ENCODE assay signal across 13 cellular contexts in genomic region chr6:108167449-108167903, GRCh38. TPM values are rescaled to one million over a fixed set of nuclear protein-coding genes. Genes with fewer than 3 reads are reported as not detected.
DNase-seq lines count a peak whose midpoint lies in the region; ATAC-seq, FAIRE-seq and TF ChIP-seq lines count a peak whose summit lies in the region.
"Had no signal": no experiment of that assay in that cellular context is flagged by ENCODE, and none has a peak within 500 bp of the region (broad histone marks: within the 10 kb centered on the region; RNA-seq: fewer than 3 reads in every experiment).

No MANE protein-coding gene starts in this region.

- no peaks in the 10 kb centered on the region for H3K36me3 Mint-ChIP-seq in activated T-helper 2 cell treated with anti-CD3 and anti-CD28 coated beads, Interferon-gamma antibody, Interleukin-2, Interleukin-4, amounts not matched to agents 10 μg/mL and 5 μg/mL and 100 μg/mL, durations not matched to agents 14 hours and 24 hours and 36 hours (ENCODE audit: low read depth)
- peaks cover 15% of the 10 kb centered on the region for H3K36me3 Mint-ChIP-seq in stimulated activated effector memory CD8-positive, alpha-beta T cell treated with anti-CD3 and anti-CD28 coated beads, Interleukin-12 subunit alpha, Interleukin-12 subunit beta, amount 100 ng/mL, for 72 hours
- H3K36me3 Mint-ChIP-seq in chondrocyte (ENCODE audit: low read depth) = no peaks in the 10 kb centered on the region

- TF ChIP-seq CTCF in keratinocyte (optimal IDR thresholded peaks at IDR 0.05 in 1 of 3, IDR thresholded peaks at IDR 0.05 in 1 of 3, conservative IDR thresholded peaks at IDR 0.05 in 1 of 3; ENCODE audit: extremely low read depth in 1 of 3, insufficient read depth in 2 of 3, low read length in 3 of 3) (no peak), chondrocyte (IDR thresholded peaks at IDR 0.05) (no peak)

- peaks cover 33% of the 10 kb centered on the region for H3K4me1 ChIP-seq in keratinocyte (ENCODE audit: control insufficient read depth, extremely low read depth, insufficient read depth, low read length)

- H3K9me3 Mint-ChIP-seq in activated T-helper 2 cell treated with anti-CD3 and anti-CD28 coated beads, Interferon-gamma antibody, Interleukin-2, Interleukin-4, amounts not matched to agents 10 μg/mL and 5 μg/mL and 100 μg/mL, durations not matched to agents 14 hours and 24 hours and 36 hours = no peaks in the 10 kb centered on the region
- no peaks in the 10 kb centered on the region for H3K9me3 Mint-ChIP-seq in stimulated activated effector memory CD8-positive, alpha-beta T cell treated with anti-CD3 and anti-CD28 coated beads, Interleukin-12 subunit alpha, Interleukin-12 subunit beta, amount 100 ng/mL, for 72 hours
- no peaks in the 10 kb centered on the region for H3K9me3 Mint-ChIP-seq in chondrocyte (ENCODE audit: low read depth)

- peak; percentile 9 to 12 for DNase-seq in activated CD4-positive, alpha-beta T cell treated with anti-CD3 and anti-CD28 coated beads, Interleukin-2, amount 50 U/mL, for 48 hours
- DNase-seq in activated CD4-positive, alpha-beta T cell treated with anti-CD3 and anti-CD28 coated beads, Interleukin-2, amount 50 U/mL, for 4 hours = no peak
- no peak for DNase-seq in activated T-helper 2 cell treated with anti-CD3 and anti-CD28 coated beads, Interferon-gamma antibody, Interleukin-2, Interleukin-4, amounts not matched to agents 10 μg/mL and 5 μg/mL and 100 μg/mL, durations not matched to agents 14 hours and 24 hours and 36 hours (ENCODE audit: low spot score)
- DNase-seq in keratinocyte (ENCODE audit: low read depth, low spot score) (no peak), GOT3 (lab: John Stamatoyannopoulos, UW) (no peak), chondrocyte (ENCODE audit: low spot score) (no peak), NOMO-1 (lab: John Stamatoyannopoulos, UW; ENCODE audit: unreplicated experiment in 2 of 2) (no peak)
- no peak for DNase-seq in stimulated activated effector memory CD8-positive, alpha-beta T cell treated with anti-CD3 and anti-CD28 coated beads, Interleukin-12 subunit alpha, Interleukin-12 subunit beta, amount 100 ng/mL, for 72 hours (ENCODE audit: low spot score in 2 of 2)
- DNase-seq: NCI-H187 treated with DMSO at 0.1 percent for 48 hours; PC-3; stimulated activated CD4-positive, alpha-beta T cell treated with anti-CD3 and anti-CD28 coated beads, Interleukin-4, amount 100 ng/mL, for 24 hours had no signal

- peak overlapping the region; percentile 51 for H3K4me2 ChIP-seq in keratinocyte (ENCODE audit: control insufficient read depth, extremely low read depth, insufficient read depth, low read depth, low read length)

- H3K27ac Mint-ChIP-seq in activated T-helper 2 cell treated with anti-CD3 and anti-CD28 coated beads, Interferon-gamma antibody, Interleukin-2, Interleukin-4, amounts not matched to agents 10 μg/mL and 5 μg/mL and 100 μg/mL, durations not matched to agents 14 hours and 24 hours and 36 hours = peak overlapping the region; percentile 28
- no peak overlapping the region for H3K27ac Mint-ChIP-seq in stimulated activated effector memory CD8-positive, alpha-beta T cell treated with anti-CD3 and anti-CD28 coated beads, Interleukin-12 subunit alpha, Interleukin-12 subunit beta, amount 100 ng/mL, for 72 hours
- no peak overlapping the region for H3K27ac Mint-ChIP-seq in chondrocyte (ENCODE audit: unreplicated experiment)

- H3K9me3 ChIP-seq in keratinocyte (ENCODE audit: control insufficient read depth, low read depth, low read length) = no peaks in the 10 kb centered on the region
- H3K9me3 ChIP-seq: ascending aorta, tibial nerve had no signal

- H3K4me3 Mint-ChIP-seq in activated T-helper 2 cell treated with anti-CD3 and anti-CD28 coated beads, Interferon-gamma antibody, Interleukin-2, Interleukin-4, amounts not matched to agents 10 μg/mL and 5 μg/mL and 100 μg/mL, durations not matched to agents 14 hours and 24 hours and 36 hours (ENCODE audit: low read depth) = no peak overlapping the region
- peak overlapping the region; percentile 70 for H3K4me3 Mint-ChIP-seq in stimulated activated effector memory CD8-positive, alpha-beta T cell treated with anti-CD3 and anti-CD28 coated beads, Interleukin-12 subunit alpha, Interleukin-12 subunit beta, amount 100 ng/mL, for 72 hours
- H3K4me3 Mint-ChIP-seq in chondrocyte (ENCODE audit: unreplicated experiment) = no peak overlapping the region

- H2AFZ ChIP-seq in keratinocyte (ENCODE audit: control insufficient read depth, low read length) = no peak overlapping the region

- H3K4me1 Mint-ChIP-seq in activated T-helper 2 cell treated with anti-CD3 and anti-CD28 coated beads, Interferon-gamma antibody, Interleukin-2, Interleukin-4, amounts not matched to agents 10 μg/mL and 5 μg/mL and 100 μg/mL, durations not matched to agents 14 hours and 24 hours and 36 hours (ENCODE audit: low read depth) = peaks cover 5% of the 10 kb centered on the region
- peaks cover 52% of the 10 kb centered on the region for H3K4me1 Mint-ChIP-seq in stimulated activated effector memory CD8-positive, alpha-beta T cell treated with anti-CD3 and anti-CD28 coated beads, Interleukin-12 subunit alpha, Interleukin-12 subunit beta, amount 100 ng/mL, for 72 hours
- peaks cover 50% of the 10 kb centered on the region for H3K4me1 Mint-ChIP-seq in chondrocyte (ENCODE audit: low read depth)

- intact Hi-C loops in activated T-helper 2 cell treated with anti-CD3 and anti-CD28 coated beads, Interferon-gamma antibody, Interleukin-2, Interleukin-4, amounts not matched to agents 10 μg/mL and 5 μg/mL and 100 μg/mL, durations not matched to agents 14 hours and 24 hours and 36 hours (cut with micrococcal nuclease) = no loop called here

- no peaks in the 10 kb centered on the region for H3K36me3 ChIP-seq in keratinocyte (ENCODE audit: control insufficient read depth in 2 of 2, extremely low read depth in 1 of 2, insufficient read depth in 2 of 2, low read length in 2 of 2)
- H3K36me3 ChIP-seq: ascending aorta, tibial nerve had no signal

- H3K4me3 ChIP-seq in keratinocyte (ENCODE audit: control insufficient read depth in 2 of 3, extremely low read depth in 1 of 3, insufficient read depth in 2 of 3, low read depth in 1 of 3, low read length in 3 of 3) = no peak overlapping the region

- no peaks in the 10 kb centered on the region for H3K9me1 ChIP-seq in keratinocyte (ENCODE audit: control insufficient read depth, extremely low read depth, insufficient read depth, low read length)

- FAIRE-seq in keratinocyte (lab: Jason Lieb, UNC) = no peak

- H3K27me3 ChIP-seq in keratinocyte (ENCODE audit: control insufficient read depth, extremely low read depth, insufficient read depth, low read length) = peaks cover 98% of the 10 kb centered on the region

- H3K9ac ChIP-seq in keratinocyte (ENCODE audit: control insufficient read depth, extremely low read depth, insufficient read depth, low read length) = no peak overlapping the region

- peaks cover 87% of the 10 kb centered on the region for H3K27me3 Mint-ChIP-seq in activated T-helper 2 cell treated with anti-CD3 and anti-CD28 coated beads, Interferon-gamma antibody, Interleukin-2, Interleukin-4, amounts not matched to agents 10 μg/mL and 5 μg/mL and 100 μg/mL, durations not matched to agents 14 hours and 24 hours and 36 hours (ENCODE audit: low read depth)
- peaks cover 89% of the 10 kb centered on the region for H3K27me3 Mint-ChIP-seq in chondrocyte (ENCODE audit: low read depth)

- H4K20me1 ChIP-seq in keratinocyte (ENCODE audit: control insufficient read depth, extremely low read depth, insufficient read depth, low read length) = no peaks in the 10 kb centered on the region

- ATAC-seq in stimulated activated effector memory CD8-positive, alpha-beta T cell treated with anti-CD3 and anti-CD28 coated beads, Interleukin-12 subunit alpha, Interleukin-12 subunit beta, amount 100 ng/mL, for 72 hours = no peak
- ATAC-seq: PC-3 had no signal

- dilution Hi-C loops in keratinocyte (cut with MboI; ENCODE audit: extremely low pct_ligation_motif_present, low sequenced_read_pairs) = no loop called here

- no peak overlapping the region for H3K27ac ChIP-seq in keratinocyte (ENCODE audit: control insufficient read depth, insufficient read depth, low read length)
- H3K27ac ChIP-seq: ascending aorta, tibial nerve had no signal

- no peaks in the 10 kb centered on the region for H3K79me2 ChIP-seq in keratinocyte (ENCODE audit: control insufficient read depth, insufficient read depth, low read length)

RNA-seq across cellular contexts. Expression of gene NR2E1, which starts 1.7 kb away (rescaled TPM):
- not detected in 2 replicates for total RNA-seq in activated T-helper 2 cell treated with anti-CD3 and anti-CD28 coated beads, Interferon-gamma antibody, Interleukin-2, Interleukin-4, amounts not matched to agents 10 μg/mL and 5 μg/mL and 100 μg/mL, durations not matched to agents 14 hours and 24 hours and 36 hours
- 0.04 TPM in 1 of 3 replicates, not detected in the others for polyA plus RNA-seq in keratinocyte
- polyA plus RNA-seq in keratinocyte (2011; ENCODE audit: low read depth) = not detected
- not detected in 2 replicates for polyA plus RNA-seq in keratinocyte (2011; cell fraction: cytosol; rRNA removed)
- polyA plus RNA-seq in keratinocyte (2011; cell fraction: nucleus; rRNA removed) = not detected in 2 replicates
- polyA plus RNA-seq in keratinocyte (2012; ENCODE audit: low replicate concordance) = not detected in 2 replicates
- polyA minus RNA-seq in keratinocyte = not detected in 3 replicates
- not detected for polyA minus RNA-seq in keratinocyte (2011; cell fraction: cytosol; rRNA and poly(A)+ RNA removed)
- polyA minus RNA-seq in keratinocyte (2011; cell fraction: nucleus; rRNA and poly(A)+ RNA removed) = not detected in 2 replicates
- not detected in 3 replicates for total RNA-seq in chondrocyte
- total RNA-seq: ascending aorta, tibial nerve had no signal

Comparison
In these comparisons a context has a peak if more than half of its experiments do, and no peak if none do; other contexts are left out.
1. DNase-seq: peak in activated CD4-positive, alpha-beta T cell treated with anti-CD3 and anti-CD28 coated beads, Interleukin-2, amount 50 U/mL, for 48 hours (2 of 2); none in activated CD4-positive, alpha-beta T cell treated with anti-CD3 and anti-CD28 coated beads, Interleukin-2, amount 50 U/mL, for 4 hours (0 of 2), activated T-helper 2 cell treated with anti-CD3 and anti-CD28 coated beads, Interferon-gamma antibody, Interleukin-2, Interleukin-4, amounts not matched to agents 10 μg/mL and 5 μg/mL and 100 μg/mL, durations not matched to agents 14 hours and 24 hours and 36 hours (single experiment), keratinocyte (single experiment), stimulated activated effector memory CD8-positive, alpha-beta T cell treated with anti-CD3 and anti-CD28 coated beads, Interleukin-12 subunit alpha, Interleukin-12 subunit beta, amount 100 ng/mL, for 72 hours (0 of 2), GOT3 (single experiment), chondrocyte (single experiment) and NOMO-1 (0 of 2).